In genomic region chr14:25406818-25407217, GRCh38 we compare ENCODE assay signal across 9 cellular contexts.
DNase-seq lines count a peak whose midpoint lies in the region; FAIRE-seq and TF ChIP-seq lines count a peak whose summit lies in the region.
"Had no signal": no experiment of that assay in that cellular context is flagged by ENCODE, and none has a peak within 500 bp of the region (broad histone marks: within the 10 kb centered on the region; RNA-seq: fewer than 3 reads in every experiment).

No MANE protein-coding gene starts in this region.

- H3K4me3 Mint-ChIP-seq in CD14-positive monocyte, result no peak overlapping the region
- H3K4me3 Mint-ChIP-seq: stimulated activated naive CD8-positive, alpha-beta T cell treated with anti-CD3 and anti-CD28 coated beads, Interleukin-15, Interleukin-2, amounts not matched to agents 100 ng/mL and 50 ng/mL, for 24 hours had no signal

- H3K79me2 ChIP-seq in OCI-LY1 (ENCODE audit: insufficient read depth, low read length) (no peaks in the 10 kb centered on the region), endothelial cell of umbilical vein (ENCODE audit: control insufficient read depth, insufficient read depth, low read length) (no peaks in the 10 kb centered on the region)

- no peak for TF ChIP-seq POLR2A in H54 (IDR thresholded peaks at IDR 0.05; ENCODE audit: low read depth, low read length)
- no peak for TF ChIP-seq POLR2A in endothelial cell of umbilical vein (IDR thresholded peaks at IDR 0.05; ENCODE audit: low read depth, low read length)
- TF ChIP-seq POLR2A in transverse colon (IDR thresholded peaks at IDR 0.05), result no peak

- H2AFZ ChIP-seq in OCI-LY1 (ENCODE audit: low read length), result no peak overlapping the region
- no peak overlapping the region for H2AFZ ChIP-seq in endothelial cell of umbilical vein (ENCODE audit: low read depth, low read length)
- no peak overlapping the region for H2AFZ ChIP-seq in mesenchymal stem cell (ENCODE audit: low read depth, low read length)

- no peaks in the 10 kb centered on the region for H3K4me1 Mint-ChIP-seq in CD14-positive monocyte

- no TSS peak for BruUV-seq in endothelial cell of umbilical vein (replicated peaks; lab: Mats Ljungman, UMichigan)

- H3K9ac ChIP-seq in OCI-LY1 (ENCODE audit: low read length) (no peak overlapping the region), endothelial cell of umbilical vein (replicated peaks; ENCODE audit: extremely low read depth, insufficient read depth, low read length) (no peak overlapping the region), mesenchymal stem cell (ENCODE audit: low read length) (no peak overlapping the region)

- no peaks in the 10 kb centered on the region for H3K9me2 ChIP-seq in OCI-LY1 (ENCODE audit: low read depth, low read length)

- no peak for FAIRE-seq in H54 (lab: Jason Lieb, UNC)
- FAIRE-seq in endothelial cell of umbilical vein (lab: Jason Lieb, UNC), result peak; percentile 66

- peak; percentile 58 for TF ChIP-seq CTCF in CD14-positive monocyte (IDR thresholded peaks at IDR 0.05)
- TF ChIP-seq CTCF in OCI-LY1 (IDR thresholded peaks at IDR 0.05; ENCODE audit: low read length), result peak; percentile 78
- peak; percentile 59 to 63 for TF ChIP-seq CTCF in endothelial cell of umbilical vein (IDR thresholded peaks at IDR 0.05; ENCODE audit: extremely low read depth in 1 of 2, insufficient read depth in 1 of 2, low read depth in 1 of 2, low read length in 2 of 2)
- peak; percentile 23 to 52 (median 42) for TF ChIP-seq CTCF in transverse colon (IDR thresholded peaks at IDR 0.05)

- H4K91ac ChIP-seq in mesenchymal stem cell (ENCODE audit: low read length), result no peak overlapping the region

- no peaks in the 10 kb centered on the region for H3K36me3 Mint-ChIP-seq in CD14-positive monocyte

- H2BK15ac ChIP-seq in mesenchymal stem cell (ENCODE audit: low read depth, poor library complexity, severe bottlenecking), result no peak overlapping the region

- H2BK12ac ChIP-seq in mesenchymal stem cell (ENCODE audit: low read length in 2 of 2), result no peak overlapping the region

- no peaks in the 10 kb centered on the region for H4K20me1 ChIP-seq in OCI-LY1 (ENCODE audit: insufficient read depth, low read length)
- no peaks in the 10 kb centered on the region for H4K20me1 ChIP-seq in endothelial cell of umbilical vein (replicated peaks; ENCODE audit: control insufficient read depth, extremely low read depth, insufficient read depth, low read length)

- H2BK5ac ChIP-seq in mesenchymal stem cell (ENCODE audit: low read depth, low read length, poor library complexity, severe bottlenecking), result no peak overlapping the region

- POLR2A ChIA-PET in endothelial cell of umbilical vein (lab: Charles Lee), result no interaction called here

- H3K4me3 ChIP-seq in OCI-LY1 (ENCODE audit: low read depth, low read length, poor library complexity, severe bottlenecking) (no peak overlapping the region), endothelial cell of umbilical vein (replicated peaks in 1 of 3; ENCODE audit: insufficient read depth in 1 of 3, low read depth in 1 of 3, low read length in 3 of 3) (no peak overlapping the region), transverse colon (no peak overlapping the region), mesenchymal stem cell (ENCODE audit: insufficient read depth in 1 of 2, low read depth in 1 of 2, low read length in 2 of 2) (no peak overlapping the region)

- H3K4me2 ChIP-seq in OCI-LY1 (ENCODE audit: low read length) (no peak overlapping the region), endothelial cell of umbilical vein (ENCODE audit: insufficient read depth, low read length) (no peak overlapping the region), mesenchymal stem cell (ENCODE audit: low read length, poor library complexity, severe bottlenecking) (no peak overlapping the region)

- H3K36me3 ChIP-seq in OCI-LY1 (ENCODE audit: insufficient read depth, low read length), result no peaks in the 10 kb centered on the region
- no peaks in the 10 kb centered on the region for H3K36me3 ChIP-seq in endothelial cell of umbilical vein (ENCODE audit: control insufficient read depth in 2 of 2, extremely low read depth in 1 of 2, insufficient read depth in 2 of 2, low read length in 2 of 2)
- H3K36me3 ChIP-seq in transverse colon, result no peaks in the 10 kb centered on the region
- H3K36me3 ChIP-seq in mesenchymal stem cell (ENCODE audit: control insufficient read depth in 1 of 2, insufficient read depth in 2 of 2, low read depth in 1 of 2, low read length in 2 of 2), result no peaks in the 10 kb centered on the region

- no peak overlapping the region for H2AK5ac ChIP-seq in mesenchymal stem cell (ENCODE audit: low read length, severe bottlenecking)

- H3K9me3 Mint-ChIP-seq in CD14-positive monocyte, result no peaks in the 10 kb centered on the region
- H3K9me3 Mint-ChIP-seq: stimulated activated naive CD8-positive, alpha-beta T cell treated with anti-CD3 and anti-CD28 coated beads, Interleukin-15, Interleukin-2, amounts not matched to agents 100 ng/mL and 50 ng/mL, for 24 hours had no signal

- H3K14ac ChIP-seq in mesenchymal stem cell (ENCODE audit: low read length in 2 of 2), result no peak overlapping the region

- H3K4me1 ChIP-seq in OCI-LY1 (ENCODE audit: insufficient read depth, low read length, severe bottlenecking) (no peaks in the 10 kb centered on the region), endothelial cell of umbilical vein (ENCODE audit: control insufficient read depth, extremely low read depth, insufficient read depth, low read length) (no peaks in the 10 kb centered on the region), transverse colon (no peaks in the 10 kb centered on the region), mesenchymal stem cell (ENCODE audit: control insufficient read depth, insufficient read depth, low read depth, low read length) (no peaks in the 10 kb centered on the region)

- H3F3A ChIP-seq in OCI-LY1 (ENCODE audit: insufficient read depth, low read length), result no peaks in the 10 kb centered on the region

- H3K27me3 Mint-ChIP-seq in CD14-positive monocyte (ENCODE audit: low read depth in 3 of 3), result peaks cover 0 to 2% (median 2%) of the 10 kb centered on the region in 3 donors

- in situ Hi-C loops in transverse colon (cut with MboI; ENCODE audit: low pct_ligation_motif_present in 1 of 4, low pct_unique_long_range_greater_than_20kb in 1 of 4, low sequenced_read_pairs in 3 of 4), result loop anchor here in 3 of 4 donors (25.0 kb wide), 1 partner anchor 670 kb away; no protein-coding TSS in a partner anchor

- no peak overlapping the region for H3K4ac ChIP-seq in mesenchymal stem cell (ENCODE audit: low read depth in 1 of 2, low read length in 2 of 2)

- H2BK120ac ChIP-seq in mesenchymal stem cell (ENCODE audit: low read depth, low read length), result no peak overlapping the region

- CTCF ChIA-PET in endothelial cell of umbilical vein (lab: Charles Lee), result interaction anchor here (0.6 to 3.6 kb wide), 12 partner anchors 10 to 697 kb away, joined by 3 to 95 read pairs (median 4); no protein-coding TSS in a partner anchor

- no peak for DNase-seq in CD14-positive monocyte (ENCODE audit: low spot score)
- DNase-seq in H54 (ENCODE audit: insufficient read length, low spot score), result peak; percentile 2
- DNase-seq in endothelial cell of umbilical vein (ENCODE audit: low read depth, low spot score), result peak; percentile 48
- DNase-seq in transverse colon, result peak; percentile 41
- DNase-seq in mesenchymal stem cell, result no peak
- no peak for DNase-seq in epidermal melanocyte (ENCODE audit: insufficient read length, low spot score)
- no peak for DNase-seq in NK-92 (lab: John Stamatoyannopoulos, UW; ENCODE audit: unreplicated experiment)

- H3K27me3 ChIP-seq in OCI-LY1 (ENCODE audit: insufficient read depth, low read length) (no peaks in the 10 kb centered on the region), endothelial cell of umbilical vein (ENCODE audit: control insufficient read depth in 2 of 2, insufficient read depth in 2 of 2, low read length in 2 of 2) (no peaks in the 10 kb centered on the region), transverse colon (no peaks in the 10 kb centered on the region), mesenchymal stem cell (ENCODE audit: control insufficient read depth in 1 of 2, insufficient read depth in 1 of 2, low read length in 2 of 2) (no peaks in the 10 kb centered on the region)

- no peak overlapping the region for H3K27ac Mint-ChIP-seq in CD14-positive monocyte
- H3K27ac Mint-ChIP-seq: stimulated activated naive CD8-positive, alpha-beta T cell treated with anti-CD3 and anti-CD28 coated beads, Interleukin-15, Interleukin-2, amounts not matched to agents 100 ng/mL and 50 ng/mL, for 24 hours had no signal

- intact Hi-C loops in CD14-positive monocyte (cut with micrococcal nuclease), result no loop called here
- intact Hi-C loops in endothelial cell of umbilical vein (cut with micrococcal nuclease), result loop anchor here (1.0 to 10.0 kb wide), 6 partner anchors 26 to 672 kb away; partner anchors contain the start of gene STXBP6
- intact Hi-C loops in transverse colon (cut with DNase I; ENCODE audit: low total_unique reads), result no loop called here

- no peak overlapping the region for H3K18ac ChIP-seq in mesenchymal stem cell (ENCODE audit: low read depth in 1 of 2, low read length in 2 of 2)

- no peaks in the 10 kb centered on the region for H3K9me1 ChIP-seq in endothelial cell of umbilical vein (replicated peaks; ENCODE audit: control insufficient read depth, extremely low read depth, insufficient read depth, low read length)

- H3K79me1 ChIP-seq in mesenchymal stem cell (replicated peaks; ENCODE audit: low read length, poor library complexity, severe bottlenecking), result no peaks in the 10 kb centered on the region

- H3K27ac ChIP-seq in OCI-LY1 (ENCODE audit: low read depth, low read length, poor library complexity, severe bottlenecking), result no peak overlapping the region
- no peak overlapping the region for H3K27ac ChIP-seq in endothelial cell of umbilical vein (ENCODE audit: insufficient read depth, low read depth, low read length)
- H3K27ac ChIP-seq in transverse colon, result no peak overlapping the region
- no peak overlapping the region for H3K27ac ChIP-seq in mesenchymal stem cell (ENCODE audit: low read length, poor library complexity, severe bottlenecking)

- no peak overlapping the region for H3K23ac ChIP-seq in mesenchymal stem cell (ENCODE audit: low read length in 2 of 2)

- WGBS in transverse colon (ENCODE audit: low coverage in 1 of 2), 2 donors, result 24 to 38% methylated on average over 5 of the region's 5 CpGs
- no CpG with 5 or more reads among the region's 5 CpGs for WGBS in mesenchymal stem cell

- dilution Hi-C loops in endothelial cell of umbilical vein (cut with MboI; ENCODE audit: extremely low pct_ligation_motif_present, low sequenced_read_pairs), result no loop called here

- TF ChIP-seq EP300 in transverse colon (IDR thresholded peaks at IDR 0.05; ENCODE audit: low read depth), result no peak

- H3K9me3 ChIP-seq in OCI-LY1 (ENCODE audit: low read length), result no peaks in the 10 kb centered on the region
- no peaks in the 10 kb centered on the region for H3K9me3 ChIP-seq in endothelial cell of umbilical vein (replicated peaks; ENCODE audit: control insufficient read depth, insufficient read depth, low read length)
- H3K9me3 ChIP-seq in transverse colon, result no peaks in the 10 kb centered on the region
- no peaks in the 10 kb centered on the region for H3K9me3 ChIP-seq in mesenchymal stem cell (ENCODE audit: control insufficient read depth, low read length)

- H4K8ac ChIP-seq in mesenchymal stem cell (ENCODE audit: low read length), result no peak overlapping the region

Comparison
In these comparisons a context has a peak if more than half of its experiments do, and no peak if none do; other contexts are left out.
1. DNase-seq: peak in H54 (single experiment), endothelial cell of umbilical vein (single experiment) and transverse colon (single experiment); none in CD14-positive monocyte (single experiment), mesenchymal stem cell (single experiment), epidermal melanocyte (single experiment) and NK-92 (single experiment).
2. Peak in every context shown above with its lines, with median percentiles within 50 percentile points of each other: CTCF ChIP-seq.